Comparison of ENCODE assay signal across 7 cellular contexts in genomic region chr1:205504311-205505075, GRCh38. TPM values are rescaled to one million over a fixed set of nuclear protein-coding genes. Genes with fewer than 3 reads are reported as not detected.
DNase-seq lines count a peak whose midpoint lies in the region; ATAC-seq and TF ChIP-seq lines count a peak whose summit lies in the region.

CDK18 (plus strand) TSS chr1:205504669; CDS start chr1:205523168, 18,499 bp downstream.

- H3K9me3 Mint-ChIP-seq in endodermal cell (no peaks in the 10 kb centered on the region), mesothelial cell of epicardium (no peaks in the 10 kb centered on the region)
- no peaks in the 10 kb centered on the region for H3K9me3 Mint-ChIP-seq in stimulated activated naive B cell treated with anti-CD40 and anti-IgM and Interleukin-4, amounts not matched to agents 10 μg/mL and 1 μg/mL and 100 μg/mL, for 72 hours

- H3K9ac ChIP-seq in endodermal cell (ENCODE audit: extremely low read depth, low read length, poor library complexity, severe bottlenecking), result peak within 1 kb of the TSS; percentile 54

- H3K36me3 Mint-ChIP-seq in endodermal cell (ENCODE audit: low read depth) (peaks cover 5% of the 10 kb centered on the region), mesothelial cell of epicardium (no peaks in the 10 kb centered on the region)
- H3K36me3 Mint-ChIP-seq in stimulated activated naive B cell treated with anti-CD40 and anti-IgM and Interleukin-4, amounts not matched to agents 10 μg/mL and 1 μg/mL and 100 μg/mL, for 72 hours, result no peaks in the 10 kb centered on the region

- peak; percentile 78 for ATAC-seq in stimulated activated naive B cell treated with anti-CD40 and anti-IgM and Interleukin-4, amounts not matched to agents 10 μg/mL and 1 μg/mL and 100 μg/mL, for 72 hours (replicated peaks)

- TF ChIP-seq CTCF in GM13977 (IDR thresholded peaks at IDR 0.05; ENCODE audit: extremely low read depth, insufficient read depth, missing control alignments) (no peak), endodermal cell (conservative IDR thresholded peaks at IDR 0.05) (no peak), mesothelial cell of epicardium (IDR thresholded peaks at IDR 0.05; ENCODE audit: unreplicated experiment) (no peak)

- H3K4me3 Mint-ChIP-seq in endodermal cell (peak within 1 kb of the TSS; percentile 81), mesothelial cell of epicardium (peak within 1 kb of the TSS; percentile 73)
- peak within 1 kb of the TSS; percentile 84 to 85 for H3K4me3 Mint-ChIP-seq in stimulated activated naive B cell treated with anti-CD40 and anti-IgM and Interleukin-4, amounts not matched to agents 10 μg/mL and 1 μg/mL and 100 μg/mL, for 72 hours

- peak within 1 kb of the TSS; percentile 92 for H3K27ac Mint-ChIP-seq in endodermal cell
- peak within 1 kb of the TSS; percentile 83 for H3K27ac Mint-ChIP-seq in mesothelial cell of epicardium
- peak within 1 kb of the TSS; percentile 71 for H3K27ac Mint-ChIP-seq in stimulated activated naive B cell treated with anti-CD40 and anti-IgM and Interleukin-4, amounts not matched to agents 10 μg/mL and 1 μg/mL and 100 μg/mL, for 72 hours

- in situ Hi-C loops in GM13977 (cut with MboI; ENCODE audit: low pct_unique_long_range_greater_than_20kb, low sequenced_read_pairs, unreplicated experiment), result no loop called here

- peaks cover 51% of the 10 kb centered on the region for H3K4me1 Mint-ChIP-seq in endodermal cell
- H3K4me1 Mint-ChIP-seq in mesothelial cell of epicardium, result peaks cover 42% of the 10 kb centered on the region
- H3K4me1 Mint-ChIP-seq in stimulated activated naive B cell treated with anti-CD40 and anti-IgM and Interleukin-4, amounts not matched to agents 10 μg/mL and 1 μg/mL and 100 μg/mL, for 72 hours, result peaks cover 13 to 29% of the 10 kb centered on the region in 2 donors

- 3 to 10% methylated on average over 16 to 41 of the region's 42 CpGs for WGBS in endodermal cell (ENCODE audit: insufficient coverage in 1 of 2, insufficient read length in 1 of 2), 2 experiments

- peaks cover 33% of the 10 kb centered on the region for H3K4me1 ChIP-seq in endodermal cell (ENCODE audit: control insufficient read depth, insufficient read depth, low read length)

- H3K9me3 ChIP-seq in endodermal cell (ENCODE audit: control insufficient read depth, low read length), result no peaks in the 10 kb centered on the region

- H3K4me3 ChIP-seq in endodermal cell (ENCODE audit: low read length), result peak within 1 kb of the TSS; percentile 89

- no peak within 1 kb of the TSS for H3K27ac ChIP-seq in endodermal cell (ENCODE audit: low read depth, low read length)

- no peaks in the 10 kb centered on the region for H3K27me3 ChIP-seq in endodermal cell (ENCODE audit: control insufficient read depth, insufficient read depth, low read length, poor library complexity, severe bottlenecking)

- no peaks in the 10 kb centered on the region for H3K27me3 Mint-ChIP-seq in endodermal cell (ENCODE audit: insufficient read depth)
- no peaks in the 10 kb centered on the region for H3K27me3 Mint-ChIP-seq in mesothelial cell of epicardium (ENCODE audit: low read depth)
- peaks cover 7 to 8% of the 10 kb centered on the region in 2 donors for H3K27me3 Mint-ChIP-seq in stimulated activated naive B cell treated with anti-CD40 and anti-IgM and Interleukin-4, amounts not matched to agents 10 μg/mL and 1 μg/mL and 100 μg/mL, for 72 hours

- H3K36me3 ChIP-seq in endodermal cell (ENCODE audit: control insufficient read depth, insufficient read depth, low read length), result no peaks in the 10 kb centered on the region

- DNase-seq in GM13977 (ENCODE audit: low spot score) (peak; percentile 46), NCI-H2171 (lab: John Stamatoyannopoulos, UW) (peak; percentile 58), endodermal cell (peak; percentile 96), mesothelial cell of epicardium (ENCODE audit: low spot score in 2 of 2, unreplicated experiment in 2 of 2) (peak; percentile 60 to 67)
- peak; percentile 51 to 60 for DNase-seq in activated CD4-positive, alpha-beta T cell treated with anti-CD3 and anti-CD28 coated beads, Interleukin-2, amount 50 U/mL, for 48 hours
- DNase-seq in stimulated activated naive B cell treated with anti-CD40 and anti-IgM and Interleukin-4, amounts not matched to agents 10 μg/mL and 1 μg/mL and 100 μg/mL, for 72 hours, result peak; percentile 17
- DNase-seq in NK-92 treated with Interleukin-12 subunit alpha and Interleukin-12 subunit beta, amount 100 ng/mL, for 24 hours (lab: John Stamatoyannopoulos, UW), result no peak

RNA-seq across cellular contexts. Expression of gene CDK18, which starts in this region (rescaled TPM):
- total RNA-seq in endodermal cell (10 to 100 TPM; 58.1 to 88.7 TPM), mesothelial cell of epicardium (28.7 to 33.2 TPM (median 31.1 TPM) in 3 replicates)
- polyA plus RNA-seq in endodermal cell (2013, experiment 1 of 2), result 24.4 TPM
- polyA plus RNA-seq in endodermal cell (2013, experiment 2 of 2), result 22.7 TPM
